In the genomic region with DNA sequence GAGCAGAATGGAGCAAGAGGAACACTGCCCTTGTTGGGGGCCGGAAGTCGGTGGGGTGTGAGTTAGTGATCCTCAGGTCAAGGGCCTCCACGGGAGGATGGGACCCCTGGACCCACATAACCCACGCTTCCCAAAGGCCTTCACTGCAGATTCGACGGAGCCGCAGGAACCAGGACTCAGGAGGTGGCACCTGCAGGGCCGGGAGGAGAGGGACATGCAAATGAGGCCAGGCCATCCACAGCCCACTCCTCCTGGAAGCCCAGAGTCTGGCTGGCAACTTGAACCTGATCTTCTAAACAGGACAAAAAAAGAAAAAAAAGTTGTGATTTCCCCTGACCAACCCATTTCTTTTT, we compare ENCODE assay signal across 1 cellular context.
TF ChIP-seq lines count a peak whose summit lies in the region.

No MANE protein-coding gene starts in this region.

TF ChIP-seq in SK-N-SH treated with all-trans-retinoic acid at 6 μM for 48 hours, 23 proteins besides CTCF, POLR2A, EP300 and RAD21 (continued from another document):
- TF ChIP-seq BACH2 (CRISPR knock-in tag; IDR thresholded peaks at IDR 0.05; ENCODE audit: borderline replicate concordance) (no peak), TOX (CRISPR knock-in tag; IDR thresholded peaks at IDR 0.05; ENCODE audit: borderline replicate concordance) (no peak), POU6F1 (CRISPR knock-in tag; IDR thresholded peaks at IDR 0.05; ENCODE audit: borderline replicate concordance, low read depth) (no peak), ZC3H10 (CRISPR knock-in tag; IDR thresholded peaks at IDR 0.05) (no peak), CREB5 (CRISPR knock-in tag; IDR thresholded peaks at IDR 0.05; ENCODE audit: low read depth) (no peak), ARNTL (CRISPR knock-in tag; IDR thresholded peaks at IDR 0.05; ENCODE audit: borderline replicate concordance, low read depth) (no peak), RARB (CRISPR knock-in tag; IDR thresholded peaks at IDR 0.05) (no peak)
